Comparison of ENCODE assay signal across 9 cellular contexts in the genomic region with DNA sequence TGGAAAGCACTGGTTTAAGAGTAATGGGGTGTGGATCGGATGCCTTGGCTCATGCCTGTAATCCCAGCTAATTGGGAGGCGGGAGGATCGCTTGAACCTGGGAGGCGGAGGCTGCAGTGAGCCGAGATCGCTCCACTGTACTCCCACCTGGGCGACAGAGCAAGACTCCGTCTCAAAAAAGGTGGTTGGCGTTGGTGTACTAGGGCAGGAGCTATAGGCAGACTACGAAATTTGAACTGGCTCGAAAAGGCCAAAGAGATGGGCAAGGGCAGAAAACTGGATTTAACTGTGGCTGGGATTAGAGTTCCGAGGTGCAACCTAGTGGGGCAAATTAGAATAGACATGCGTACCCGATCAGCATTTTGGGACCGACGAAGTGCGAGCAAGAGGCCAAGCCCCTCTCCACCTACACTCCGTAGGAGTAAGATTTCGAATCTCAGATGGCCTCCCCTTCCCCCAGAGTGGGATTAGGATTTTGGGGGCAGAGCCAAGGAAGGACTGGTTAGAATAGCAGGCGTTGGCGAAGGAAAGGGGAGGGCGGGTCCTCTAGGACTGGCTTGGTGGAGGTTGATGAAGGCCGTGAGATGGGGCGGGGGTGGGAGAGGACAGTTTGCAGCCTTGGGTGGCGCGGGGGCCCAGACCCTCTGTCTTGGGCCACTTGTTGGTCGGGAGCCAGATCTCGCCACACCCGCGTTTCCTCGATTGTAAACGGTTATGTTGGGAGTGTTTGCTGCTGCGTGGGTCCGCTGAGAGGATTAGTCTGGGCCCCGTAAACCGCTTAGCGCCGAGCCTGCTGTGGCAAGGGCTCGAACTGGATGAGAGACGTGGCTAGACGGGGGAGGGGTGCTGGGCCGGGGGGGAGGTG. TPM values are rescaled to one million over a fixed set of nuclear protein-coding genes. Genes with fewer than 3 reads are reported as not detected.
DNase-seq lines count a peak whose midpoint lies in the region; ATAC-seq, FAIRE-seq and TF ChIP-seq lines count a peak whose summit lies in the region.
"Had no signal": no experiment of that assay in that cellular context is flagged by ENCODE, and none has a peak within 500 bp of the region (broad histone marks: within the 10 kb centered on the region; RNA-seq: fewer than 3 reads in every experiment).

No MANE protein-coding gene starts in this region.

- H3K4me1 ChIP-seq in endothelial cell of umbilical vein (ENCODE audit: control insufficient read depth, extremely low read depth, insufficient read depth, low read length) = peaks cover 13% of the 10 kb centered on the region

- TF ChIP-seq POLR2A in endothelial cell of umbilical vein (IDR thresholded peaks at IDR 0.05; ENCODE audit: low read depth, low read length) = no peak

- TF ChIP-seq CTCF in endothelial cell of umbilical vein (IDR thresholded peaks at IDR 0.05; ENCODE audit: extremely low read depth in 1 of 2, insufficient read depth in 1 of 2, low read depth in 1 of 2, low read length in 2 of 2) = no peak

- H2AFZ ChIP-seq in endothelial cell of umbilical vein (ENCODE audit: low read depth, low read length) = peak overlapping the region; percentile 32

- no peaks in the 10 kb centered on the region for H3K27me3 ChIP-seq in endothelial cell of umbilical vein (ENCODE audit: control insufficient read depth in 2 of 2, insufficient read depth in 2 of 2, low read length in 2 of 2)

- FAIRE-seq in endothelial cell of umbilical vein (lab: Jason Lieb, UNC) = no peak

- H3K27ac Mint-ChIP-seq in activated naive CD4-positive, alpha-beta T cell treated with anti-CD3 and anti-CD28 coated beads for 36 hours = peak overlapping the region; percentile 47
- peak overlapping the region; percentile 70 to 95 for H3K27ac Mint-ChIP-seq in natural killer cell treated with Interleukin-12 subunit alpha and Interleukin-12 subunit beta and Interleukin-15 and Interleukin-18, amount 100 ng/mL, for 72 hours

- peaks cover 20% of the 10 kb centered on the region for H3K4me1 Mint-ChIP-seq in activated naive CD4-positive, alpha-beta T cell treated with anti-CD3 and anti-CD28 coated beads for 36 hours (ENCODE audit: low read depth)
- H3K4me1 Mint-ChIP-seq in natural killer cell treated with Interleukin-12 subunit alpha and Interleukin-12 subunit beta and Interleukin-15 and Interleukin-18, amount 100 ng/mL, for 72 hours (ENCODE audit: low read depth in 2 of 2) = peaks cover 21 to 33% of the 10 kb centered on the region in 2 donors

- peak overlapping the region; percentile 88 for H3K4me2 ChIP-seq in endothelial cell of umbilical vein (ENCODE audit: insufficient read depth, low read length)

- H3K36me3 ChIP-seq in SK-N-MC (ENCODE audit: insufficient read depth, low read length) (no peaks in the 10 kb centered on the region; the same call in 1 of the 2 replicates), endothelial cell of umbilical vein (ENCODE audit: control insufficient read depth in 2 of 2, extremely low read depth in 1 of 2, insufficient read depth in 2 of 2, low read length in 2 of 2) (peaks cover 0 to 14% of the 10 kb centered on the region in 2 experiments)

- intact Hi-C loops in activated naive CD4-positive, alpha-beta T cell treated with anti-CD3 and anti-CD28 coated beads for 36 hours (cut with micrococcal nuclease) = no loop called here
- intact Hi-C loops in endothelial cell of umbilical vein (cut with micrococcal nuclease) = loop anchor here (1.0 to 5.0 kb wide), 2 partner anchors 15 to 75 kb away; a partner anchor contains a TSS

- H3K9ac ChIP-seq in SK-N-MC (ENCODE audit: insufficient read length) = peak overlapping the region; percentile 84
- peak overlapping the region; percentile 84 for H3K9ac ChIP-seq in endothelial cell of umbilical vein (replicated peaks; ENCODE audit: extremely low read depth, insufficient read depth, low read length)

- peak; percentile 67 for DNase-seq in activated naive CD4-positive, alpha-beta T cell treated with anti-CD3 and anti-CD28 coated beads for 36 hours
- DNase-seq in activated naive CD4-positive, alpha-beta T cell (lab: John Stamatoyannopoulos, UW) = no peak
- DNase-seq in SK-N-MC (ENCODE audit: low read depth, low spot score) (no peak), endothelial cell of umbilical vein (ENCODE audit: low read depth, low spot score) (no peak)
- DNase-seq in natural killer cell treated with Interleukin-12 subunit alpha and Interleukin-12 subunit beta and Interleukin-15 and Interleukin-18, amount 100 ng/mL, for 72 hours (ENCODE audit: low spot score) = no peak

- H3K27me3 Mint-ChIP-seq in activated naive CD4-positive, alpha-beta T cell treated with anti-CD3 and anti-CD28 coated beads for 36 hours (ENCODE audit: low read depth) = no peaks in the 10 kb centered on the region
- no peaks in the 10 kb centered on the region for H3K27me3 Mint-ChIP-seq in natural killer cell treated with Interleukin-12 subunit alpha and Interleukin-12 subunit beta and Interleukin-15 and Interleukin-18, amount 100 ng/mL, for 72 hours

- peak overlapping the region; percentile 62 for H3K4me3 Mint-ChIP-seq in activated naive CD4-positive, alpha-beta T cell treated with anti-CD3 and anti-CD28 coated beads for 36 hours
- peak overlapping the region; percentile 90 for H3K4me3 Mint-ChIP-seq in natural killer cell treated with Interleukin-12 subunit alpha and Interleukin-12 subunit beta and Interleukin-15 and Interleukin-18, amount 100 ng/mL, for 72 hours

- no TSS peak for BruUV-seq in endothelial cell of umbilical vein (replicated peaks; lab: Mats Ljungman, UMichigan)

- dilution Hi-C loops in endothelial cell of umbilical vein (cut with MboI; ENCODE audit: extremely low pct_ligation_motif_present, low sequenced_read_pairs) = no loop called here

- POLR2A ChIA-PET in endothelial cell of umbilical vein (lab: Charles Lee) = no interaction called here

- no peaks in the 10 kb centered on the region for H3K9me3 Mint-ChIP-seq in activated naive CD4-positive, alpha-beta T cell treated with anti-CD3 and anti-CD28 coated beads for 36 hours
- no peaks in the 10 kb centered on the region for H3K9me3 Mint-ChIP-seq in natural killer cell treated with Interleukin-12 subunit alpha and Interleukin-12 subunit beta and Interleukin-15 and Interleukin-18, amount 100 ng/mL, for 72 hours

- H4K20me1 ChIP-seq in endothelial cell of umbilical vein (replicated peaks; ENCODE audit: control insufficient read depth, extremely low read depth, insufficient read depth, low read length) = no peaks in the 10 kb centered on the region

- H3K9me3 ChIP-seq in SK-N-MC (ENCODE audit: low read depth, low read length) = no peaks in the 10 kb centered on the region
- H3K9me3 ChIP-seq in endothelial cell of umbilical vein (replicated peaks; ENCODE audit: control insufficient read depth, insufficient read depth, low read length) = no peaks in the 10 kb centered on the region

- no peak for ATAC-seq in natural killer cell treated with Interleukin-12 subunit alpha and Interleukin-12 subunit beta and Interleukin-15 and Interleukin-18, amount 100 ng/mL, for 72 hours
- no peak for ATAC-seq in HG03039 (IDR thresholded peaks at IDR 0.05; ENCODE audit: unreplicated experiment)
- ATAC-seq in HG03439 (IDR thresholded peaks at IDR 0.05; ENCODE audit: unreplicated experiment) = no peak
- no peak for ATAC-seq in GM21619 (IDR thresholded peaks at IDR 0.05; ENCODE audit: unreplicated experiment)

- H3K9me1 ChIP-seq in endothelial cell of umbilical vein (replicated peaks; ENCODE audit: control insufficient read depth, extremely low read depth, insufficient read depth, low read length) = no peaks in the 10 kb centered on the region

- peak overlapping the region; percentile 93 for H3K27ac ChIP-seq in SK-N-MC
- peak overlapping the region; percentile 92 for H3K27ac ChIP-seq in endothelial cell of umbilical vein (ENCODE audit: insufficient read depth, low read depth, low read length)

- H3K79me2 ChIP-seq in endothelial cell of umbilical vein (ENCODE audit: control insufficient read depth, insufficient read depth, low read length) = no peaks in the 10 kb centered on the region

- CTCF ChIA-PET in activated naive CD4-positive, alpha-beta T cell treated with anti-CD3 and anti-CD28 coated beads for 36 hours (lab: Charles Lee) = interaction anchor here (1.0 kb wide), 1 partner anchor 28 kb away, joined by 4 read pairs; no protein-coding TSS in a partner anchor
- CTCF ChIA-PET in endothelial cell of umbilical vein (lab: Charles Lee) = interaction anchor here (1.0 to 2.1 kb wide), 2 partner anchors 29 to 119 kb away, joined by 3 to 5 read pairs; no protein-coding TSS in a partner anchor

- peaks cover 18% of the 10 kb centered on the region for H3K36me3 Mint-ChIP-seq in activated naive CD4-positive, alpha-beta T cell treated with anti-CD3 and anti-CD28 coated beads for 36 hours (ENCODE audit: low read depth)
- H3K36me3 Mint-ChIP-seq in natural killer cell treated with Interleukin-12 subunit alpha and Interleukin-12 subunit beta and Interleukin-15 and Interleukin-18, amount 100 ng/mL, for 72 hours = no peaks in the 10 kb centered on the region

- H3K4me3 ChIP-seq in SK-N-MC = peak overlapping the region; percentile 86
- H3K4me3 ChIP-seq in endothelial cell of umbilical vein (replicated peaks in 1 of 3; ENCODE audit: insufficient read depth in 1 of 3, low read depth in 1 of 3, low read length in 3 of 3) = peak overlapping the region; percentile 16 to 64 (median 32)

RNA-seq across cellular contexts. Expression of a gene that starts 2.0 kb away (rescaled TPM):
- 10 to 100 TPM; 18.7 to 19.9 TPM for total RNA-seq in activated naive CD4-positive, alpha-beta T cell treated with anti-CD3 and anti-CD28 coated beads for 36 hours
- total RNA-seq in endothelial cell of umbilical vein = 8.3 and 9.4 TPM in 2 replicates
- 2.8 and 3.0 TPM in 2 replicates for polyA plus RNA-seq in endothelial cell of umbilical vein
- 0.84 and 1.7 TPM in 2 replicates for polyA plus RNA-seq in endothelial cell of umbilical vein (2011; cell fraction: cytosol; rRNA removed)
- polyA plus RNA-seq in endothelial cell of umbilical vein (2011; cell fraction: nucleus; rRNA removed) = 3.1 and 5.0 TPM in 2 replicates
- 3.0 and 6.4 TPM in 2 replicates for polyA plus RNA-seq in endothelial cell of umbilical vein (2012)
- 0.55 and 1.1 TPM in 2 replicates for polyA minus RNA-seq in endothelial cell of umbilical vein
- not detected for polyA minus RNA-seq in endothelial cell of umbilical vein (2011; cell fraction: cytosol; rRNA and poly(A)+ RNA removed)
- 1.1 and 2.5 TPM in 2 replicates for polyA minus RNA-seq in endothelial cell of umbilical vein (2011; cell fraction: nucleus; rRNA and poly(A)+ RNA removed)
- total RNA-seq in natural killer cell treated with Interleukin-12 subunit alpha and Interleukin-12 subunit beta and Interleukin-15 and Interleukin-18, amount 100 ng/mL, for 72 hours = 10 to 100 TPM; 14.0 to 16.1 TPM

RNA-seq across cellular contexts. Expression of a gene that starts 16.4 kb away (rescaled TPM):
- 10 to 100 TPM; 43.6 to 47.7 TPM for total RNA-seq in activated naive CD4-positive, alpha-beta T cell treated with anti-CD3 and anti-CD28 coated beads for 36 hours
- total RNA-seq in endothelial cell of umbilical vein = 26.9 and 29.0 TPM in 2 replicates
- 4.6 and 6.0 TPM in 2 replicates for polyA plus RNA-seq in endothelial cell of umbilical vein
- polyA plus RNA-seq in endothelial cell of umbilical vein (2011; cell fraction: cytosol; rRNA removed) = 4.2 and 5.1 TPM in 2 replicates
- polyA plus RNA-seq in endothelial cell of umbilical vein (2011; cell fraction: nucleus; rRNA removed) = 21.1 and 30.7 TPM in 2 replicates
- polyA plus RNA-seq in endothelial cell of umbilical vein (2012) = 14.2 and 25.1 TPM in 2 replicates
- polyA minus RNA-seq in endothelial cell of umbilical vein = 4.0 and 7.1 TPM in 2 replicates
- polyA minus RNA-seq in endothelial cell of umbilical vein (2011; cell fraction: cytosol; rRNA and poly(A)+ RNA removed) = 4.5 TPM
- polyA minus RNA-seq in endothelial cell of umbilical vein (2011; cell fraction: nucleus; rRNA and poly(A)+ RNA removed) = 11.6 and 17.7 TPM in 2 replicates
- total RNA-seq in natural killer cell treated with Interleukin-12 subunit alpha and Interleukin-12 subunit beta and Interleukin-15 and Interleukin-18, amount 100 ng/mL, for 72 hours = 10 to 100 TPM; 42.8 to 58.4 TPM

RNA-seq across cellular contexts. Expression of a gene that starts 37.0 kb away (rescaled TPM):
- total RNA-seq in activated naive CD4-positive, alpha-beta T cell treated with anti-CD3 and anti-CD28 coated beads for 36 hours = under 1 TPM in 1 of 2 experiments, not detected in 1; 0.19 TPM
- 0.49 TPM in 1 of 2 replicates, not detected in the other for total RNA-seq in endothelial cell of umbilical vein
- 0.11 and 0.16 TPM in 2 replicates for polyA plus RNA-seq in endothelial cell of umbilical vein
- polyA plus RNA-seq in endothelial cell of umbilical vein (2011; cell fraction: cytosol; rRNA removed) = 0.05 and 0.07 TPM in 2 replicates
- polyA plus RNA-seq in endothelial cell of umbilical vein (2011; cell fraction: nucleus; rRNA removed) = 0.46 and 0.53 TPM in 2 replicates
- not detected in 2 replicates for polyA plus RNA-seq in endothelial cell of umbilical vein (2012)
- polyA minus RNA-seq in endothelial cell of umbilical vein = 0.30 TPM in 1 of 2 replicates, not detected in the other
- 2.7 TPM for polyA minus RNA-seq in endothelial cell of umbilical vein (2011; cell fraction: cytosol; rRNA and poly(A)+ RNA removed)
- polyA minus RNA-seq in endothelial cell of umbilical vein (2011; cell fraction: nucleus; rRNA and poly(A)+ RNA removed) = 0.34 TPM in 1 of 2 replicates, not detected in the other
- 1 to 10 TPM; 1.3 to 7.6 TPM for total RNA-seq in natural killer cell treated with Interleukin-12 subunit alpha and Interleukin-12 subunit beta and Interleukin-15 and Interleukin-18, amount 100 ng/mL, for 72 hours
- total RNA-seq: lung microvascular endothelial cell had no signal

RNA-seq across cellular contexts. Expression of a gene that starts 41.7 kb away (rescaled TPM):
- total RNA-seq in activated naive CD4-positive, alpha-beta T cell treated with anti-CD3 and anti-CD28 coated beads for 36 hours = 10 to 100 TPM; 55.9 to 59.5 TPM
- total RNA-seq in endothelial cell of umbilical vein = 27.6 and 35.7 TPM in 2 replicates
- polyA plus RNA-seq in endothelial cell of umbilical vein = 11.3 and 15.8 TPM in 2 replicates
- 5.6 and 9.7 TPM in 2 replicates for polyA plus RNA-seq in endothelial cell of umbilical vein (2011; cell fraction: cytosol; rRNA removed)
- 16.7 and 16.8 TPM in 2 replicates for polyA plus RNA-seq in endothelial cell of umbilical vein (2011; cell fraction: nucleus; rRNA removed)
- polyA plus RNA-seq in endothelial cell of umbilical vein (2012) = 9.7 and 16.2 TPM in 2 replicates
- polyA minus RNA-seq in endothelial cell of umbilical vein = 4.9 and 8.2 TPM in 2 replicates
- 5.2 TPM for polyA minus RNA-seq in endothelial cell of umbilical vein (2011; cell fraction: cytosol; rRNA and poly(A)+ RNA removed)
- polyA minus RNA-seq in endothelial cell of umbilical vein (2011; cell fraction: nucleus; rRNA and poly(A)+ RNA removed) = 5.9 and 8.8 TPM in 2 replicates
- 1 to 10 TPM; 4.8 to 9.7 TPM for total RNA-seq in natural killer cell treated with Interleukin-12 subunit alpha and Interleukin-12 subunit beta and Interleukin-15 and Interleukin-18, amount 100 ng/mL, for 72 hours

RNA-seq across cellular contexts. Expression of a gene that starts 59.3 kb away (rescaled TPM):
- total RNA-seq in activated naive CD4-positive, alpha-beta T cell treated with anti-CD3 and anti-CD28 coated beads for 36 hours = not detected
- not detected in 2 replicates for total RNA-seq in endothelial cell of umbilical vein
- polyA plus RNA-seq in endothelial cell of umbilical vein = not detected in 2 replicates
- polyA plus RNA-seq in endothelial cell of umbilical vein (2011; cell fraction: cytosol; rRNA removed) = not detected in 2 replicates
- not detected in 2 replicates for polyA plus RNA-seq in endothelial cell of umbilical vein (2011; cell fraction: nucleus; rRNA removed)
- not detected in 2 replicates for polyA plus RNA-seq in endothelial cell of umbilical vein (2012)
- not detected in 2 replicates for polyA minus RNA-seq in endothelial cell of umbilical vein
- 5.9 TPM for polyA minus RNA-seq in endothelial cell of umbilical vein (2011; cell fraction: cytosol; rRNA and poly(A)+ RNA removed)
- not detected in 2 replicates for polyA minus RNA-seq in endothelial cell of umbilical vein (2011; cell fraction: nucleus; rRNA and poly(A)+ RNA removed)
- 1 to 10 TPM in 1 of 2 donors, under 1 TPM in 1; 0.19 to 2.6 TPM for total RNA-seq in natural killer cell treated with Interleukin-12 subunit alpha and Interleukin-12 subunit beta and Interleukin-15 and Interleukin-18, amount 100 ng/mL, for 72 hours
